10 cellular contexts compared by ENCODE assay signal in the genomic region with DNA sequence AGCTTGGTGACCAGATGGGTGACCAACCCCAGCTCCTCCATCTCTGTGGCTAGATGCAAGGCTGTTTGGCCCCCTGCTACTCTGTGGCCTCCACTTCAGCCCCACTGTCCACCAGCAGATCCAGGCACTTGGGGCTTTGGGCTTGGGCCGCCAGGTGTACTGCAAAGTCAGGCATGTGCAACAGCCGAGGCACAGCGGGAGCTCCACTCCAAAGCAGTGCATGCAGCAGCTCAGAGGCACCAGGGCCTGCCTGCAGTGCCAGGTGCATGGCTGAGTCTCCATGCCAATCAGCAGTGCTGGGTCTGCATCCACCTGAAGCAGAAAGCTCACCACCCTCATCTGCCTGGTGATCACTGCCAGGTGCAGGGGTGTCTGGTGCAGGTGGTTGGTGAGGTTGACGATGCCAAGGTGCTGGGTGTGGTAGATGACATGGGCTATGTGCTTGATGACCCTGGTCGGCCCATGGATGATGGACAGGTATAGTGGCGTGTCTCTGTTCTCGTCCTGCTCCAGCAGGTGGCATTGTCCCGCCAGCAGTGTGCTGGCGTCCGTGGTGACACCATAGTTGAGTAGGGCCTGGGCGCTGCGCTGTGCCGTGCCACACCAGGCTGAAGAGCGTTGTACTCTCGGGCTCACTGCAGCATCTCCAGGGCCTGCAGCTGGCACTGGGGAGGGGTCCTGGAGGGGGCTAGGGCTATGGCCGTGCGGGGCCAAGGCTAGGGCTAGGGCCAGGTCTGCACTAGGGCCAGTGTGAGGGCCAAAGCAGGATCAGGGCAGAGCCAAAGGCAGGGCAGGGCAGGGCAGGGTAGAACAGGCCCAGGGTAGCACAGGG. TPM values are rescaled to one million over a fixed set of nuclear protein-coding genes. Genes with fewer than 3 reads are reported as not detected.
DNase-seq lines count a peak whose midpoint lies in the region; ATAC-seq and TF ChIP-seq lines count a peak whose summit lies in the region.
"Had no signal": no experiment of that assay in that cellular context is flagged by ENCODE, and none has a peak within 500 bp of the region (broad histone marks: within the 10 kb centered on the region; RNA-seq: fewer than 3 reads in every experiment).

No MANE protein-coding gene starts in this region.

- H3K79me2 ChIP-seq in SU-DHL-6 (ENCODE audit: insufficient read depth, low read length) = no peaks in the 10 kb centered on the region

- H3K27ac ChIP-seq in SU-DHL-6 (ENCODE audit: low read depth, low read length) = no peak overlapping the region

- no peaks in the 10 kb centered on the region for H3K27me3 ChIP-seq in SU-DHL-6 (ENCODE audit: low read length)

- peak; percentile 31 for TF ChIP-seq CTCF in GM12864 (IDR thresholded peaks at IDR 0.05; ENCODE audit: low read depth, low read length, missing control alignments)
- TF ChIP-seq CTCF in LNCAP (IDR thresholded peaks at IDR 0.05) = peak; percentile 87
- TF ChIP-seq CTCF in SU-DHL-6 (IDR thresholded peaks at IDR 0.05; ENCODE audit: insufficient read depth, low read length, poor library complexity, severe bottlenecking) = peak; percentile 15
- TF ChIP-seq CTCF in mucosa of descending colon (IDR thresholded peaks at IDR 0.05) = peak; percentile 28

- no peaks in the 10 kb centered on the region for H3K9me3 ChIP-seq in SU-DHL-6 (ENCODE audit: insufficient read depth, low read length)
- no peaks in the 10 kb centered on the region for H3K9me3 ChIP-seq in mucosa of descending colon

- intact Hi-C loops in mucosa of descending colon (cut with DNase I, micrococcal nuclease) = loop anchor here in 1 of 2 donors (10.0 kb wide), 1 partner anchor 152 kb away; no protein-coding TSS in a partner anchor

- no peak overlapping the region for H3K4me2 ChIP-seq in SU-DHL-6 (ENCODE audit: low read depth, low read length, poor library complexity, severe bottlenecking)

- no peaks in the 10 kb centered on the region for H3F3A ChIP-seq in SU-DHL-6 (ENCODE audit: insufficient read depth)

- H3K9ac ChIP-seq in SU-DHL-6 (ENCODE audit: low read length) = no peak overlapping the region

- no peaks in the 10 kb centered on the region for H4K20me1 ChIP-seq in SU-DHL-6 (ENCODE audit: low read depth, low read length)

- H2AFZ ChIP-seq in SU-DHL-6 (ENCODE audit: low read depth, low read length, severe bottlenecking) = no peak overlapping the region

- no peaks in the 10 kb centered on the region for H3K4me1 ChIP-seq in mucosa of descending colon (ENCODE audit: low read depth)

- H3K9me2 ChIP-seq in SU-DHL-6 (replicated peaks; ENCODE audit: insufficient read depth, low read length) = no peaks in the 10 kb centered on the region

- ATAC-seq in mucosa of descending colon = peak; percentile 95
- no peak for ATAC-seq in GM18502 (IDR thresholded peaks at IDR 0.05; ENCODE audit: poor library complexity, unreplicated experiment)
- no peak for ATAC-seq in GM19397 (IDR thresholded peaks at IDR 0.05; ENCODE audit: unreplicated experiment)

- H3K4me3 ChIP-seq in GM12864 (ENCODE audit: low read depth, low read length) (no peak overlapping the region), SU-DHL-6 (ENCODE audit: insufficient read depth, low read length, poor library complexity, severe bottlenecking) (no peak overlapping the region), mucosa of descending colon (no peak overlapping the region)

- in situ Hi-C loops in G401 (cut with HindIII; ENCODE audit: low sequenced_read_pairs) = no loop called here

- H3K36me3 ChIP-seq in SU-DHL-6 (ENCODE audit: low read length) (no peaks in the 10 kb centered on the region), mucosa of descending colon (ENCODE audit: low read depth) (no peaks in the 10 kb centered on the region)

- DNase-seq in GM12864 (ENCODE audit: low read depth) (no peak), mucosa of descending colon (peak; percentile 61 to 76 (median 76)), NCI-H1694 treated with DMSO at 0.1 percent for 48 hours (lab: John Stamatoyannopoulos, UW) (no peak), G401 (ENCODE audit: low spot score) (no peak)
- DNase-seq: NCI-H526 treated with DMSO at 0.1 percent for 48 hours had no signal

RNA-seq across cellular contexts. Expression of gene ANKRD62, which starts 1.0 kb away (rescaled TPM):
- total RNA-seq in mucosa of descending colon = 1 to 10 TPM in 1 of 3 donors, under 1 TPM in 1, not detected in 1; 0.17 to 1.8 TPM
- not detected in 2 replicates for total RNA-seq in G401 (2014; rRNA removed; shearing (Covaris generic))
- total RNA-seq: mononuclear cell had no signal

Comparison
In these comparisons a context has a peak if more than half of its experiments do, and no peak if none do; other contexts are left out.
1. DNase-seq: peak in mucosa of descending colon (3 of 3); none in GM12864 (single experiment), NCI-H1694 treated with DMSO at 0.1 percent for 48 hours (single experiment) and G401 (single experiment).
2. CTCF ChIP-seq: peak in every context shown above with its lines; median percentile 87 in LNCAP; 31 in GM12864; 28 in mucosa of descending colon; 15 in SU-DHL-6.